Comparison of ENCODE assay signal across 8 cellular contexts in genomic region chr14:105092124-105092911, GRCh38. TPM values are rescaled to one million over a fixed set of nuclear protein-coding genes. Genes with fewer than 3 reads are reported as not detected.
DNase-seq lines count a peak whose midpoint lies in the region; ATAC-seq and FAIRE-seq lines count a peak whose summit lies in the region.

No MANE protein-coding gene starts in this region.

- H3K36me3 Mint-ChIP-seq in CD4-positive, CD25-positive, alpha-beta regulatory T cell: no peaks in the 10 kb centered on the region
- H3K36me3 Mint-ChIP-seq in central memory CD8-positive, alpha-beta T cell (ENCODE audit: insufficient read depth): peaks cover 5% of the 10 kb centered on the region

- H3K27me3 ChIP-seq in CD4-positive, CD25-positive, alpha-beta regulatory T cell (ENCODE audit: control insufficient read depth, insufficient read depth, low read length): no peaks in the 10 kb centered on the region

- no peak overlapping the region for H3K4me3 ChIP-seq in CD4-positive, CD25-positive, alpha-beta regulatory T cell (ENCODE audit: low read depth, low read length)
- peak overlapping the region; percentile 50 for H3K4me3 ChIP-seq in mesodermal cell (ENCODE audit: extremely low read depth, insufficient read depth, low read length, poor library complexity, severe bottlenecking)

- H3K9me3 Mint-ChIP-seq in CD4-positive, CD25-positive, alpha-beta regulatory T cell: no peaks in the 10 kb centered on the region
- no peaks in the 10 kb centered on the region for H3K9me3 Mint-ChIP-seq in central memory CD8-positive, alpha-beta T cell

- H3K27ac Mint-ChIP-seq in CD4-positive, CD25-positive, alpha-beta regulatory T cell: peak overlapping the region; percentile 60 to 82 (median 71)
- peak overlapping the region; percentile 61 for H3K27ac Mint-ChIP-seq in central memory CD8-positive, alpha-beta T cell (ENCODE audit: low read depth)

- DNase-seq in CD4-positive, CD25-positive, alpha-beta regulatory T cell: no peak
- DNase-seq in NCI-H146 (lab: John Stamatoyannopoulos, UW): peak; percentile 68
- DNase-seq in central memory CD8-positive, alpha-beta T cell (ENCODE audit: low spot score in 2 of 2): no peak
- no peak for DNase-seq in HTR-8/SVneo (ENCODE audit: insufficient read length, low spot score)
- DNase-seq in activated effector memory CD4-positive, alpha-beta T cell treated with anti-CD3 and anti-CD28 coated beads, Interleukin-2, amount 50 U/mL, for 16 hours: no peak

- H3K4me1 Mint-ChIP-seq in CD4-positive, CD25-positive, alpha-beta regulatory T cell: peaks cover 3 to 33% (median 8%) of the 10 kb centered on the region in 4 donors
- H3K4me1 Mint-ChIP-seq in central memory CD8-positive, alpha-beta T cell: peaks cover 29% of the 10 kb centered on the region

- no peak for FAIRE-seq in HTR-8/SVneo (lab: Jason Lieb, UNC)

- H3K27me3 Mint-ChIP-seq in CD4-positive, CD25-positive, alpha-beta regulatory T cell: peaks cover 6% of the 10 kb centered on the region
- H3K27me3 Mint-ChIP-seq in central memory CD8-positive, alpha-beta T cell: no peaks in the 10 kb centered on the region

- no peaks in the 10 kb centered on the region for H3K36me3 ChIP-seq in CD4-positive, CD25-positive, alpha-beta regulatory T cell (ENCODE audit: control insufficient read depth, insufficient read depth, low read length)
- H3K36me3 ChIP-seq in mesodermal cell (ENCODE audit: control insufficient read depth, insufficient read depth, low read length): no peaks in the 10 kb centered on the region

- H3K4me1 ChIP-seq in CD4-positive, CD25-positive, alpha-beta regulatory T cell (ENCODE audit: control insufficient read depth, insufficient read depth, low read length, poor library complexity, severe bottlenecking): peaks cover 28% of the 10 kb centered on the region
- H3K4me1 ChIP-seq in mesodermal cell (ENCODE audit: control insufficient read depth, insufficient read depth, low read length, poor library complexity, severe bottlenecking): peaks cover 27% of the 10 kb centered on the region

- H3K4me3 Mint-ChIP-seq in CD4-positive, CD25-positive, alpha-beta regulatory T cell: peak overlapping the region; percentile 83 to 84 (median 83)
- peak overlapping the region; percentile 81 for H3K4me3 Mint-ChIP-seq in central memory CD8-positive, alpha-beta T cell

- no peaks in the 10 kb centered on the region for H3K9me3 ChIP-seq in CD4-positive, CD25-positive, alpha-beta regulatory T cell (ENCODE audit: control insufficient read depth in 2 of 2, low read length in 2 of 2)
- H3K9me3 ChIP-seq in mesodermal cell (ENCODE audit: control insufficient read depth, low read length): no peaks in the 10 kb centered on the region

- H3K27ac ChIP-seq in CD4-positive, CD25-positive, alpha-beta regulatory T cell (ENCODE audit: insufficient read depth, low read length, poor library complexity, severe bottlenecking): peak overlapping the region; percentile 66
- peak overlapping the region; percentile 36 for H3K27ac ChIP-seq in mesodermal cell (ENCODE audit: low read depth, low read length, severe bottlenecking)

- 57 to 63% methylated on average over 18 to 19 of the region's 25 CpGs for WGBS in mesodermal cell (ENCODE audit: insufficient coverage in 2 of 2), 2 experiments

- ATAC-seq in CD4-positive, CD25-positive, alpha-beta regulatory T cell (ENCODE audit: low read depth in 2 of 2): no peak
- ATAC-seq in central memory CD8-positive, alpha-beta T cell (replicated peaks; ENCODE audit: extremely low read depth, poor library complexity, severe bottlenecking): no peak
- ATAC-seq in GM21717 (IDR thresholded peaks at IDR 0.05; ENCODE audit: unreplicated experiment) (no peak), GM19351 (IDR thresholded peaks at IDR 0.05; ENCODE audit: unreplicated experiment) (no peak)

RNA-seq across cellular contexts. Expression of gene GPR132, which starts 27.1 kb away (rescaled TPM):
- 94.5 TPM for total RNA-seq in CD4-positive, CD25-positive, alpha-beta regulatory T cell
- 10 to 100 TPM in 3 of 4 donors, 1 to 10 TPM in 1; 8.8 to 17.5 (median 14.6) TPM for polyA plus RNA-seq in CD4-positive, CD25-positive, alpha-beta regulatory T cell
- 0.59 TPM for polyA plus RNA-seq in mesodermal cell (2013, experiment 1 of 2)
- polyA plus RNA-seq in mesodermal cell (2013, experiment 2 of 2): 0.86 TPM
